ENCODE assay signal across 8 cellular contexts in the genomic region with DNA sequence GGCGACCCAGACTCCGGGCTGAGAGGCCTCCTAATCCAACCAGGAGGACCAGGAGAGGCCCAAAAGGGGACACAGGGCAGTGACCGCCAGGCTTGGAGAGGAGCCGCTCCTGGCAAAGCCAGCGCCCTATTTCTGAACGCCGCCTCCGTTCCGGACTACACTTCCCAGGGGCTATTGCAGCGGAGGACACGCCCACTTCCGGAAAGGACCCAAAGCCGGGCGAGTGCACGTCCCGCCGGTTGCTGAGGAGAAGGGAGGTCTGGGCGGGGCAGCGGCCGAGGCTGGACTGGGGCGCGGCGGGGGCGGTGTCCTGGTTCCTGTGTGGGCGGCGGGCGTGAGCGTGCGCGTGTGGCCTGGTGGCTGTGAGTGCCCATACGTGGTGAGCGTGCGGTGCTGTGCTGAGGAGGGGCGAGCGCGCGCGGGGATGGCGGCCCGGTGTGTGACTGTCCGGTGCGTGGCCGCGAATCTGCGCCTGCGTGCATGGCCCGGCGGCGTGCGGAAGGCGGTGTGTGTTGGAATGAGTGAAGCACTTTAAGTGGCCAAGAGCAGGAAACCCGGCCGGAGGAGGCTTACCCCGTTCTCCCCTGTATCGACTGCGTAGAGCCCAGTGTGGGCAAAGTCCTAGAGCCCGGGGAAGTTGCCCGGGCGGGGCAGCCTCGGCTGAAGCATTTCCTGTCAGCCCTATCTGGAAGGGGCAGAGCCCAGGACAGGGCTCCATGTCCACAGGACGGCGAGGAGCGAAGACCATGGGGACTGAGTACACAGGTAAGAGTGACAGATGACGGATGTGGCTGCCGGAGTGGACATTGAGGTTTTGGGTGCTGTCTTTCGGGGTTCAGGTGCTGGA. TPM values are rescaled to one million over a fixed set of nuclear protein-coding genes. Genes with fewer than 3 reads are reported as not detected.
DNase-seq lines count a peak whose midpoint lies in the region; ATAC-seq and TF ChIP-seq lines count a peak whose summit lies in the region.

A gene (plus strand): TSS at position 195 of the 847 bp plus-strand sequence. CDS start 2,844 bp downstream, outside the sequence.

- peak in 2 of 4 donors; percentile 23 to 72 for TF ChIP-seq POLR2A in upper lobe of left lung (IDR thresholded peaks at IDR 0.05)

- intact Hi-C loops in left ventricle myocardium inferior (cut with micrococcal nuclease) (no loop called here), posterior vena cava (cut with DNase I) (no loop called here)

- no peak for TF ChIP-seq EP300 in upper lobe of left lung (IDR thresholded peaks at IDR 0.05)

- ATAC-seq in upper lobe of left lung (ENCODE audit: low FRiP score in 2 of 2): peak; percentile 98 to 100

- peak within 1 kb of the TSS; percentile 48 for H3K4me3 ChIP-seq in MG63
- peak within 1 kb of the TSS; percentile 96 for H3K4me3 ChIP-seq in left ventricle myocardium inferior
- H3K4me3 ChIP-seq in upper lobe of left lung: peak within 1 kb of the TSS; percentile 72 to 97 (median 78)

- H3K9me3 ChIP-seq in MG63 (peaks cover 40% of the 10 kb centered on the region), left ventricle myocardium inferior (replicated peaks) (peaks cover 89% of the 10 kb centered on the region), upper lobe of left lung (peaks cover 50 to 88% (median 81%) of the 10 kb centered on the region in 4 donors)

- peak; percentile 93 for DNase-seq in EH (ENCODE audit: low read depth)
- DNase-seq in GOT3 (lab: John Stamatoyannopoulos, UW): peak; percentile 76
- DNase-seq in MG63: peak; percentile 84
- DNase-seq in T-helper 1 cell: peak; percentile 70 to 86 (median 79)
- DNase-seq in left ventricle myocardium inferior: peak; percentile 97
- DNase-seq in posterior vena cava (ENCODE audit: low spot score): peak; percentile 98
- peak; percentile 96 to 97 for DNase-seq in upper lobe of left lung

- WGBS in upper lobe of left lung, 2 donors: 7 to 8% methylated on average over 24 to 42 of the region's 66 CpGs

- TF ChIP-seq CTCF in left ventricle myocardium inferior (IDR thresholded peaks at IDR 0.05; ENCODE audit: borderline replicate concordance) (no peak), upper lobe of left lung (IDR thresholded peaks at IDR 0.05) (no peak)

- H3K27ac ChIP-seq in angular gyrus (ENCODE audit: low read depth, low read length): peak within 1 kb of the TSS; percentile 51
- H3K27ac ChIP-seq in left ventricle myocardium inferior (replicated peaks): peak within 1 kb of the TSS; percentile 95
- peak within 1 kb of the TSS; percentile 67 to 93 (median 83) for H3K27ac ChIP-seq in upper lobe of left lung

- H3K27me3 ChIP-seq in MG63 (no peaks in the 10 kb centered on the region), left ventricle myocardium inferior (ENCODE audit: low read depth) (no peaks in the 10 kb centered on the region), upper lobe of left lung (no peaks in the 10 kb centered on the region)

- H3K36me3 ChIP-seq in MG63 (no peaks in the 10 kb centered on the region), left ventricle myocardium inferior (peaks cover 82% of the 10 kb centered on the region), upper lobe of left lung (peaks cover 9 to 32% (median 23%) of the 10 kb centered on the region in 4 donors)

- H3K4me1 ChIP-seq in left ventricle myocardium inferior: peaks cover 23% of the 10 kb centered on the region
- peaks cover 5 to 14% (median 7%) of the 10 kb centered on the region in 4 donors for H3K4me1 ChIP-seq in upper lobe of left lung

RNA-seq across cellular contexts. Expression of the gene that starts here (rescaled TPM):
- 0.25 and 0.33 TPM in 2 replicates for total RNA-seq in MG63 (2014; rRNA removed; shearing (Covaris generic); ENCODE audit: low replicate concordance)
- 4.3 TPM for total RNA-seq in left ventricle myocardium inferior
- total RNA-seq in posterior vena cava: 1 to 10 TPM; 6.6 to 8.2 TPM
- 1 to 10 TPM; 1.8 to 4.6 (median 3.3) TPM for total RNA-seq in upper lobe of left lung

Comparison
In these comparisons a context has a peak if more than half of its experiments do, and no peak if none do; other contexts are left out.
1. Peak in every context shown above with its lines: DNase-seq, ATAC-seq, H3K4me3 ChIP-seq and H3K27ac ChIP-seq.
2. Peak in DNase-seq and H3K4me3 ChIP-seq in MG63; RNA of the gene not detected or under 1 TPM.